34 cellular contexts compared by ENCODE assay signal in the genomic region with DNA sequence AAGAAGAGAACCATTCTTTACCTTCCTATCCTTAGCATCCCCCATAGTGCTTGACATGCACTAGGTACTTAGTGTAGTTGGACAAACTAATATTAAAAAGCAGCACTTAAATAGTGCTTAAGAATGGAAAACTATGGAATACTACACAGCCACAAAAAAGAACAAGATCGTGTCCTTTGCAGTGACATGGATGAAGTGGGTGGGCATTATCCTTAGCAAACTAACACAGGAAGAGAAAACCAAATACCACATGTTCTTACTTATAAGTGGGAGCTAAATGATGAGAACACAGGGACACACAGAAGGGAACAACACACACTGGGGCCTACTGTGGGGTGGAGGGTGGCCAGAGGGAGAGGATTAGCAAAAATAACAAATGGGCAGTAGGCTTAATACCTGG.
"Had no signal": no experiment of that assay in that cellular context is flagged by ENCODE, and none has a peak within 500 bp of the region (broad histone marks: within the 10 kb centered on the region; RNA-seq: fewer than 3 reads in every experiment).

No MANE protein-coding gene starts in this region.

- H3K9me3 ChIP-seq: MG63 had no signal

- DNase-seq: Karpas-422, Kasumi-1, MG63, MM.1S, MV-4-11, NCI-H1048, NCI-H1092, NCI-H1092 treated with DMSO at 0.1 percent for 48 hours, NCI-H1105, NCI-H1105 treated with DMSO at 0.1 percent for 48 hours, NCI-H1417, NCI-H1417 treated with DMSO at 0.1 percent for 48 hours, NCI-H1436, NCI-H1436 treated with DMSO at 0.1 percent for 48 hours, NCI-H146, NCI-H1694, NCI-H1694 treated with DMSO at 0.1 percent for 48 hours, NCI-H187, NCI-H187 treated with DMSO at 0.1 percent for 48 hours, NCI-H1930, NCI-H2029, NCI-H2029 treated with DMSO at 0.1 percent for 48 hours, NCI-H2081, NCI-H2081 treated with DMSO at 0.1 percent for 48 hours, NCI-H2107, NCI-H2171, NCI-H2171 treated with DMSO at 0.1 percent for 48 hours, NCI-H2227 treated with DMSO at 0.1 percent for 48 hours, NCI-H226, NCI-H345, NCI-H446, NCI-H446 treated with DMSO at 0.1 percent for 48 hours, NCI-H510A, NCI-H510A treated with DMSO at 0.1 percent for 48 hours had no signal

- H3K4me3 ChIP-seq: MG63 had no signal
